ENCODE assay signal across 29 cellular contexts in genomic region chr19:1986357-1987162, GRCh38. TPM values are rescaled to one million over a fixed set of nuclear protein-coding genes. Genes with fewer than 3 reads are reported as not detected.
DNase-seq lines count a peak whose midpoint lies in the region; ATAC-seq, FAIRE-seq and TF ChIP-seq lines count a peak whose summit lies in the region.
"Had no signal": no experiment of that assay in that cellular context is flagged by ENCODE, and none has a peak within 500 bp of the region (broad histone marks: within the 10 kb centered on the region; RNA-seq: fewer than 3 reads in every experiment).

No MANE protein-coding gene starts in this region.

- no peak for TF ChIP-seq EP300 in GM12878 (IDR thresholded peaks at IDR 0.05; ENCODE audit: borderline replicate concordance in 1 of 2, control insufficient read depth in 1 of 2, low read depth in 2 of 2, low read length in 2 of 2)

- H3K9me3 Mint-ChIP-seq in Caco-2 (ENCODE audit: unreplicated experiment) (no peaks in the 10 kb centered on the region), H9 (no peaks in the 10 kb centered on the region), nephron progenitor cell (no peaks in the 10 kb centered on the region), CD14-positive monocyte (no peaks in the 10 kb centered on the region)
- H3K9me3 Mint-ChIP-seq: activated CD4-positive, alpha-beta T cell treated with anti-CD3 and anti-CD28 coated beads, Interleukin-2, amount 10 ng/mL, durations not matched to agents 7 days and 5 days; CD8-positive, alpha-beta T cell; nephron had no signal

- H3K14ac ChIP-seq in H9 (ENCODE audit: insufficient read depth, low read length) = no peak overlapping the region

- no peak overlapping the region for H3K4ac ChIP-seq in H9 (ENCODE audit: low read depth, low read length)
- H3K4ac ChIP-seq in mesendoderm (ENCODE audit: low read depth, low read length) = no peak overlapping the region

- H3K4me3 Mint-ChIP-seq in Caco-2 (ENCODE audit: unreplicated experiment) (no peak overlapping the region), H9 (no peak overlapping the region), nephron progenitor cell (no peak overlapping the region), CD14-positive monocyte (no peak overlapping the region)
- H3K4me3 Mint-ChIP-seq: activated CD4-positive, alpha-beta T cell treated with anti-CD3 and anti-CD28 coated beads, Interleukin-2, amount 10 ng/mL, durations not matched to agents 7 days and 5 days; CD8-positive, alpha-beta T cell; nephron; T-helper 17 cell had no signal

- H4K20me1 ChIP-seq in H9 (ENCODE audit: control insufficient read depth, insufficient read depth, insufficient read length) (no peaks in the 10 kb centered on the region), GM12878 (ENCODE audit: control insufficient read depth, insufficient read depth) (no peaks in the 10 kb centered on the region)

- H3K27me3 Mint-ChIP-seq in Caco-2 (ENCODE audit: insufficient read depth, unreplicated experiment) (no peaks in the 10 kb centered on the region), H9 (ENCODE audit: low read depth) (no peaks in the 10 kb centered on the region), nephron progenitor cell (ENCODE audit: low read depth, poor library complexity) (no peaks in the 10 kb centered on the region), CD14-positive monocyte (ENCODE audit: low read depth in 3 of 3) (peaks cover 0 to 2% (median 0%) of the 10 kb centered on the region in 3 donors)
- H3K27me3 Mint-ChIP-seq: activated CD4-positive, alpha-beta T cell treated with anti-CD3 and anti-CD28 coated beads, Interleukin-2, amount 10 ng/mL, durations not matched to agents 7 days and 5 days; progenitor cell of endocrine pancreas; T-helper 17 cell had no signal

- no peak overlapping the region for H3K23ac ChIP-seq in H9 (ENCODE audit: insufficient read length, low read depth, low read length)
- no peak overlapping the region for H3K23ac ChIP-seq in mesendoderm (ENCODE audit: low read length)

- H3K27ac Mint-ChIP-seq in Caco-2 (ENCODE audit: unreplicated experiment) (no peak overlapping the region), H9 (peak overlapping the region in 2 of 3 experiments; percentile 33 to 77; a peak in 2 of 7 replicates), nephron progenitor cell (peak overlapping the region; percentile 66), CD14-positive monocyte (peak overlapping the region in 1 of 7 donors; percentile 64)
- H3K27ac Mint-ChIP-seq: activated CD4-positive, alpha-beta T cell treated with anti-CD3 and anti-CD28 coated beads, Interleukin-2, amount 10 ng/mL, durations not matched to agents 7 days and 5 days; CD8-positive, alpha-beta T cell; nephron; progenitor cell of endocrine pancreas; T-helper 17 cell had no signal

- H4K5ac ChIP-seq in H9 (ENCODE audit: insufficient read length, low read depth, low read length) (no peak overlapping the region), mesendoderm (ENCODE audit: low read length) (no peak overlapping the region)

- no peak overlapping the region for H2BK12ac ChIP-seq in H9 (ENCODE audit: insufficient read length, low read depth, low read length)

- ATAC-seq in GM12878 = no peak
- ATAC-seq: CD8-positive, alpha-beta T cell; gastrocnemius medialis; T-helper 17 cell had no signal

- no peak overlapping the region for H2AFZ ChIP-seq in H9 (ENCODE audit: low read length)
- no peak overlapping the region for H2AFZ ChIP-seq in GM12878 (ENCODE audit: control insufficient read depth, low read depth, low read length)

- SMC1A ChIA-PET in GM12878 (lab: Charles Lee; ENCODE audit: uncharacterized antibody, unreplicated experiment) = no interaction called here

- DNase-seq in Caco-2 (no peak), H9 (peak; percentile 34), GM12878 (ENCODE audit: low read depth, low spot score) (no peak), nephron progenitor cell (no peak), CD14-positive monocyte (ENCODE audit: low spot score) (no peak), HAP-1 (ENCODE audit: low spot score in 2 of 2) (no peak), mesendoderm (no peak), head of caudate nucleus (no peak)
- DNase-seq: activated CD4-positive, alpha-beta T cell treated with anti-CD3 and anti-CD28 coated beads, Interleukin-2, amount 10 ng/mL, durations not matched to agents 7 days and 5 days; activated CD8-positive, alpha-beta memory T cell treated with anti-CD3 and anti-CD28 coated beads, Interleukin-2, amount 50 U/mL, for 4 hours; activated naive CD4-positive, alpha-beta T cell; cerebellar nuclear complex; DMS79; effector CD4-positive, alpha-beta T cell; gastrocnemius medialis; HCEC 1CT; midbrain; NCI-H1436; NCI-H524 treated with DMSO at 0.1 percent for 48 hours; SHP77 treated with DMSO at 0.1 percent for 48 hours; stimulated activated CD4-positive, alpha-beta T cell treated with anti-CD3 and anti-CD28 coated beads, Interleukin-2, amount 100 ng/mL, for 24 hours; T-helper 17 cell had no signal

- H2BK5ac ChIP-seq in H9 (ENCODE audit: insufficient read length, low read length) (no peak overlapping the region), mesendoderm (ENCODE audit: low read length) (no peak overlapping the region)

- no peak overlapping the region for H2AK5ac ChIP-seq in H9 (ENCODE audit: insufficient read length, low read length)
- no peak overlapping the region for H2AK5ac ChIP-seq in mesendoderm (ENCODE audit: low read length)

- H3K18ac ChIP-seq in H9 (ENCODE audit: insufficient read length, low read depth, low read length) (no peak overlapping the region), mesendoderm (ENCODE audit: low read length) (no peak overlapping the region)

- H3K79me1 ChIP-seq in H9 (ENCODE audit: insufficient read depth, low read depth, low read length, poor library complexity, severe bottlenecking) (no peaks in the 10 kb centered on the region), mesendoderm (ENCODE audit: low read length) (no peaks in the 10 kb centered on the region)

- H3K9ac ChIP-seq in H9 (ENCODE audit: extremely low read depth, insufficient read length, low read length) (no peak overlapping the region), GM12878 (ENCODE audit: control insufficient read depth, insufficient read depth, low read length) (no peak overlapping the region), mesendoderm (ENCODE audit: low read length) (no peak overlapping the region)

- POLR2A ChIA-PET in Caco-2 (lab: Charles Lee) (no interaction called here), GM12878 (lab: Charles Lee) (no interaction called here)

- H3K27me3 ChIP-seq in Caco-2 (replicated peaks; ENCODE audit: control insufficient read depth, insufficient read depth, low read length) = no peaks in the 10 kb centered on the region
- no peaks in the 10 kb centered on the region for H3K27me3 ChIP-seq in H9 (ENCODE audit: insufficient read depth, low read length)
- H3K27me3 ChIP-seq in GM12878 (replicated peaks in 1 of 2; ENCODE audit: control insufficient read depth in 2 of 2, insufficient read depth in 2 of 2, low read length in 1 of 2) = no peaks in the 10 kb centered on the region
- no peaks in the 10 kb centered on the region for H3K27me3 ChIP-seq in HAP-1 (ENCODE audit: low read depth)
- H3K27me3 ChIP-seq in mesendoderm (ENCODE audit: insufficient read depth, low read length, poor library complexity) = no peaks in the 10 kb centered on the region
- H3K27me3 ChIP-seq: esophagus muscularis mucosa, gastrocnemius medialis, stomach had no signal

- H3K36me3 ChIP-seq in Caco-2 (ENCODE audit: control insufficient read depth, insufficient read depth, low read length) (no peaks in the 10 kb centered on the region; the same call in none of the 2 replicates), GM12878 (ENCODE audit: control insufficient read depth in 2 of 2, insufficient read depth in 2 of 2, low read length in 1 of 2) (peaks cover 3 to 8% of the 10 kb centered on the region in 2 experiments; a peak in 3 of 4 replicates), HAP-1 (replicated peaks) (peaks cover 68% of the 10 kb centered on the region), mesendoderm (ENCODE audit: control insufficient read depth, insufficient read depth, low read length) (peaks cover 4% of the 10 kb centered on the region)

- no peak overlapping the region for H4K8ac ChIP-seq in H9 (replicated peaks; ENCODE audit: insufficient read length, low read depth, low read length)
- no peak overlapping the region for H4K8ac ChIP-seq in mesendoderm (ENCODE audit: low read depth, low read length)

- TF ChIP-seq POLR2A in GM12878 (IDR thresholded peaks at IDR 0.05; ENCODE audit: low read depth, low read length) = 0 out of 2 replicates have a peak, but pooled peaks have one; percentile 42

- H4K91ac ChIP-seq in H9 (ENCODE audit: insufficient read length, low read depth, low read length) = no peak overlapping the region

- intact Hi-C loops in Caco-2 (cut with micrococcal nuclease; ENCODE audit: unreplicated experiment) (no loop called here), GM12878 (cut with micrococcal nuclease; ENCODE audit: unreplicated experiment) (no loop called here), CD14-positive monocyte (cut with micrococcal nuclease) (no loop called here), head of caudate nucleus (cut with DNase I) (no loop called here)

- no peak overlapping the region for H3K56ac ChIP-seq in H9 (ENCODE audit: insufficient read length, low read depth, low read length)
- no peak overlapping the region for H3K56ac ChIP-seq in mesendoderm (ENCODE audit: low read length)

- H3K4me2 ChIP-seq in H9 (ENCODE audit: insufficient read depth, insufficient read length, low read length) (no peak overlapping the region), GM12878 (ENCODE audit: control insufficient read depth, insufficient read depth) (no peak overlapping the region), mesendoderm (ENCODE audit: low read length) (no peak overlapping the region)

- H3K23me2 ChIP-seq in H9 (ENCODE audit: insufficient read length, low read depth, low read length, poor library complexity, severe bottlenecking) = no peaks in the 10 kb centered on the region

- no peak overlapping the region for H3T11ph ChIP-seq in H9 (ENCODE audit: low read length)

- TF ChIP-seq CTCF in Caco-2 (IDR thresholded peaks at IDR 0.05; ENCODE audit: insufficient read depth in 1 of 2, low read depth in 1 of 2, low read length in 1 of 2, severe bottlenecking in 1 of 2, unreplicated experiment in 1 of 2) (no peak), H9 (conservative IDR thresholded peaks at IDR 0.05) (no peak), GM12878 (IDR thresholded peaks at IDR 0.05 in 2 of 3, conservative IDR thresholded peaks at IDR 0.05 in 1 of 3; ENCODE audit: control insufficient read depth in 2 of 3, extremely low read depth in 1 of 3, insufficient read depth in 1 of 3, low read depth in 3 of 3, low read length in 3 of 3) (no peak), nephron progenitor cell (IDR thresholded peaks at IDR 0.05) (no peak), CD14-positive monocyte (IDR thresholded peaks at IDR 0.05) (no peak)

- no peak overlapping the region for H3K4me3 ChIP-seq in Caco-2 (ENCODE audit: low read depth, low read length)
- no peak overlapping the region for H3K4me3 ChIP-seq in GM12878
- no peak overlapping the region for H3K4me3 ChIP-seq in HAP-1
- no peak overlapping the region for H3K4me3 ChIP-seq in mesendoderm (ENCODE audit: low read length)
- H3K4me3 ChIP-seq: esophagus muscularis mucosa, gastrocnemius medialis, skin epidermis, stomach had no signal

- H3K4me1 ChIP-seq in Caco-2 = no peaks in the 10 kb centered on the region
- H3K4me1 ChIP-seq in H9 (ENCODE audit: insufficient read depth, low read length) = no peaks in the 10 kb centered on the region
- H3K4me1 ChIP-seq in GM12878 (ENCODE audit: control insufficient read depth, insufficient read depth, low read length) = no peaks in the 10 kb centered on the region
- no peaks in the 10 kb centered on the region for H3K4me1 ChIP-seq in HAP-1
- H3K4me1 ChIP-seq in mesendoderm (ENCODE audit: control insufficient read depth, low read depth, low read length) = no peaks in the 10 kb centered on the region
- H3K4me1 ChIP-seq: esophagus muscularis mucosa, gastrocnemius medialis had no signal

- H3K36me3 Mint-ChIP-seq in Caco-2 (ENCODE audit: insufficient read depth, unreplicated experiment) (peaks cover 74% of the 10 kb centered on the region), H9 (ENCODE audit: insufficient read depth in 1 of 3, low read depth in 3 of 3) (peaks cover 7 to 59% (median 48%) of the 10 kb centered on the region in 3 experiments; a peak in 6 of 7 replicates), nephron progenitor cell (ENCODE audit: low read depth) (peaks cover 36% of the 10 kb centered on the region), CD14-positive monocyte (peaks cover 38 to 90% of the 10 kb centered on the region in 2 donors)

- H2BK20ac ChIP-seq in H9 (ENCODE audit: low read depth, low read length, poor library complexity, severe bottlenecking) = no peak overlapping the region

- BruUV-seq in Caco-2 (replicated peaks; lab: Mats Ljungman, UMichigan) (TSS peak; percentile 81), GM12878 (replicated peaks; lab: Mats Ljungman, UMichigan) (TSS peak; percentile 71)

- no peak for TF ChIP-seq RAD21 in GM12878 (IDR thresholded peaks at IDR 0.05; ENCODE audit: insufficient read depth, low read depth, low read length)

- no peak for FAIRE-seq in GM12878 (lab: Jason Lieb, UNC)
- FAIRE-seq: astrocyte had no signal

- H2BK120ac ChIP-seq in H9 (ENCODE audit: low read depth, low read length, poor library complexity, severe bottlenecking) (no peak overlapping the region), mesendoderm (ENCODE audit: low read depth, low read length) (no peak overlapping the region)

- CTCF ChIA-PET in Caco-2 (lab: Charles Lee) = no interaction called here
- CTCF ChIA-PET in GM12878 (lab: Yijun Ruan, JAX) = no interaction called here

- no peak overlapping the region for H2BK15ac ChIP-seq in H9 (ENCODE audit: low read depth, low read length)
- H2BK15ac ChIP-seq in mesendoderm (replicated peaks; ENCODE audit: low read depth) = no peak overlapping the region

- no CpG with 5 or more reads among the region's 42 CpGs for WGBS in H9 (ENCODE audit: extremely low coverage, insufficient read length, low lambda C conversion rate)
- WGBS in GM12878 (ENCODE audit: insufficient coverage, insufficient replicate concordance, low lambda C conversion rate, missing lambda C conversion rate) = 90% methylated on average over 33 of the region's 42 CpGs
- no CpG with 5 or more reads among the region's 42 CpGs for WGBS in mesendoderm (ENCODE audit: extremely low coverage, insufficient coverage, low lambda C conversion rate)

- no peaks in the 10 kb centered on the region for H3K79me2 ChIP-seq in H9 (ENCODE audit: insufficient read depth, low read length)
- H3K79me2 ChIP-seq in GM12878 (ENCODE audit: control insufficient read depth, insufficient read depth, low read length) = no peaks in the 10 kb centered on the region
- no peaks in the 10 kb centered on the region for H3K79me2 ChIP-seq in mesendoderm (ENCODE audit: control insufficient read depth, insufficient read depth, low read length)

- RAD21 ChIA-PET in GM12878 (lab: Charles Lee; ENCODE audit: unreplicated experiment) = no interaction called here

- H3K4me1 Mint-ChIP-seq in Caco-2 (ENCODE audit: low read depth, unreplicated experiment) (no peaks in the 10 kb centered on the region), H9 (no peaks in the 10 kb centered on the region), nephron progenitor cell (no peaks in the 10 kb centered on the region), CD14-positive monocyte (no peaks in the 10 kb centered on the region)
- H3K4me1 Mint-ChIP-seq: activated CD4-positive, alpha-beta T cell treated with anti-CD3 and anti-CD28 coated beads, Interleukin-2, amount 10 ng/mL, durations not matched to agents 7 days and 5 days; nephron; T-helper 17 cell had no signal

- in situ Hi-C loops in GM12878 (cut with MboI) (no loop called here), HAP-1 (cut with MboI; ENCODE audit: low sequenced_read_pairs) (no loop called here)

- H3K9me3 ChIP-seq in Caco-2 (no peaks in the 10 kb centered on the region), H9 (ENCODE audit: control insufficient read depth, low read depth, low read length) (no peaks in the 10 kb centered on the region), GM12878 (replicated peaks; ENCODE audit: control insufficient read depth, insufficient read depth, low read length) (no peaks in the 10 kb centered on the region), HAP-1 (no peaks in the 10 kb centered on the region)
- H3K9me3 ChIP-seq: esophagus muscularis mucosa, gastrocnemius medialis, stomach had no signal

- H3K27ac ChIP-seq in H9 (ENCODE audit: insufficient read length, low read depth, low read length) (no peak overlapping the region), GM12878 (ENCODE audit: control insufficient read depth, insufficient read depth) (no peak overlapping the region), mesendoderm (ENCODE audit: low read depth, low read length) (no peak overlapping the region)
- H3K27ac ChIP-seq: esophagus muscularis mucosa, gastrocnemius medialis, skin epidermis, stomach had no signal

RNA-seq across cellular contexts. Expression of gene BTBD2, which starts 29.0 kb away (rescaled TPM):
- 47.0 and 52.2 TPM in 2 replicates for total RNA-seq in Caco-2 (2022)
- 110 and 113 TPM in 2 replicates for total RNA-seq in H9 (2021)
- total RNA-seq in GM12878 (2013; cell fraction: nucleolus; rRNA removed) = 28.6 and 36.5 TPM in 2 replicates
- total RNA-seq in GM12878 (2014; rRNA removed) = 18.3 and 19.9 TPM in 2 replicates
- total RNA-seq in GM12878 (2014; rRNA removed; fragmentation: Illumina TruSeq; extraction: Trizol) = 8.2 and 10.6 TPM in 2 replicates
- 62.2 and 66.2 TPM in 2 replicates for total RNA-seq in GM12878 (2021)
- 14.1 TPM for polyA plus RNA-seq in GM12878 (2011; ENCODE audit: low read depth)
- 8.8 and 18.6 TPM in 2 replicates for polyA plus RNA-seq in GM12878 (2011; rRNA removed)
- 17.6 and 23.3 TPM in 2 replicates for polyA plus RNA-seq in GM12878 (2011; cell fraction: cytosol; rRNA removed)
- polyA plus RNA-seq in GM12878 (2011; cell fraction: nucleus; rRNA removed) = 31.2 and 32.5 TPM in 2 replicates
- 56.8 and 72.7 TPM in 2 replicates for polyA plus RNA-seq in GM12878 (2012)
- 3.2 and 10.1 TPM in 2 replicates for polyA plus RNA-seq in GM12878 (2014; fragmentation: Illumina TruSeq; extraction: Trizol)
- under 1 TPM; 0.13 to 0.37 TPM for polyA plus RNA-seq in GM12878 (2014; fragmentation: Nextera tagmentation; extraction: Ambion mirVana)
- polyA plus RNA-seq in GM12878 (2014; rRNA removed) = 45.4 and 50.9 TPM in 2 replicates
- 1 to 10 TPM; 4.5 to 5.5 TPM for polyA plus RNA-seq in GM12878 (2016; fragmentation: Nextera tagmentation; extraction: Ambion mirVana)
- 7.7 and 16.5 TPM in 2 replicates for polyA minus RNA-seq in GM12878 (2011; rRNA and poly(A)+ RNA removed)
- polyA minus RNA-seq in GM12878 (2011; cell fraction: cytosol; rRNA and poly(A)+ RNA removed) = 16.2 TPM in 2 replicates
- polyA minus RNA-seq in GM12878 (2011; cell fraction: nucleus; rRNA and poly(A)+ RNA removed) = 5.9 and 13.0 TPM in 2 replicates
- polyA plus RNA-seq in CD14-positive monocyte = 1 to 10 TPM; 2.8 to 3.3 TPM
- 46.2 TPM for polyA plus RNA-seq in mesendoderm (2013, experiment 1 of 2)
- polyA plus RNA-seq in mesendoderm (2013, experiment 2 of 2) = 41.1 TPM

RNA-seq across cellular contexts. Expression of gene CSNK1G2, which starts 45.6 kb away (rescaled TPM):
- total RNA-seq in Caco-2 (2022) = 44.4 and 49.6 TPM in 2 replicates
- 96.6 and 100.0 TPM in 2 replicates for total RNA-seq in H9 (2021)
- total RNA-seq in GM12878 (2013; cell fraction: nucleolus; rRNA removed) = 158 and 167 TPM in 2 replicates
- total RNA-seq in GM12878 (2014; rRNA removed) = 78.9 and 79.6 TPM in 2 replicates
- total RNA-seq in GM12878 (2014; rRNA removed; fragmentation: Illumina TruSeq; extraction: Trizol) = 24.6 and 32.5 TPM in 2 replicates
- total RNA-seq in GM12878 (2021) = 67.3 and 71.3 TPM in 2 replicates
- polyA plus RNA-seq in GM12878 (2011; ENCODE audit: low read depth) = 12.9 TPM
- 25.2 and 54.1 TPM in 2 replicates for polyA plus RNA-seq in GM12878 (2011; rRNA removed)
- polyA plus RNA-seq in GM12878 (2011; cell fraction: cytosol; rRNA removed) = 62.5 and 117 TPM in 2 replicates
- polyA plus RNA-seq in GM12878 (2011; cell fraction: nucleus; rRNA removed) = 467 and 499 TPM in 2 replicates
- polyA plus RNA-seq in GM12878 (2012) = 55.3 and 64.5 TPM in 2 replicates
- polyA plus RNA-seq in GM12878 (2014; fragmentation: Illumina TruSeq; extraction: Trizol) = 3.1 and 17.5 TPM in 2 replicates
- polyA plus RNA-seq in GM12878 (2014; fragmentation: Nextera tagmentation; extraction: Ambion mirVana) = under 1 TPM; 0.64 to 0.84 TPM
- 107 and 109 TPM in 2 replicates for polyA plus RNA-seq in GM12878 (2014; rRNA removed)
- polyA plus RNA-seq in GM12878 (2016; fragmentation: Nextera tagmentation; extraction: Ambion mirVana) = 1 to 10 TPM; 4.6 to 5.6 TPM
- polyA minus RNA-seq in GM12878 (2011; rRNA and poly(A)+ RNA removed) = 31.1 and 54.8 TPM in 2 replicates
- 25.0 and 31.3 TPM in 2 replicates for polyA minus RNA-seq in GM12878 (2011; cell fraction: cytosol; rRNA and poly(A)+ RNA removed)
- polyA minus RNA-seq in GM12878 (2011; cell fraction: nucleus; rRNA and poly(A)+ RNA removed) = 30.7 and 54.0 TPM in 2 replicates
- polyA plus RNA-seq in CD14-positive monocyte = 10 to 100 TPM; 10.8 to 20.3 TPM
- 124 TPM for polyA plus RNA-seq in mesendoderm (2013, experiment 1 of 2)
- 120 TPM for polyA plus RNA-seq in mesendoderm (2013, experiment 2 of 2)
